Comparison of ENCODE assay signal across 10 cellular contexts in the genomic region with DNA sequence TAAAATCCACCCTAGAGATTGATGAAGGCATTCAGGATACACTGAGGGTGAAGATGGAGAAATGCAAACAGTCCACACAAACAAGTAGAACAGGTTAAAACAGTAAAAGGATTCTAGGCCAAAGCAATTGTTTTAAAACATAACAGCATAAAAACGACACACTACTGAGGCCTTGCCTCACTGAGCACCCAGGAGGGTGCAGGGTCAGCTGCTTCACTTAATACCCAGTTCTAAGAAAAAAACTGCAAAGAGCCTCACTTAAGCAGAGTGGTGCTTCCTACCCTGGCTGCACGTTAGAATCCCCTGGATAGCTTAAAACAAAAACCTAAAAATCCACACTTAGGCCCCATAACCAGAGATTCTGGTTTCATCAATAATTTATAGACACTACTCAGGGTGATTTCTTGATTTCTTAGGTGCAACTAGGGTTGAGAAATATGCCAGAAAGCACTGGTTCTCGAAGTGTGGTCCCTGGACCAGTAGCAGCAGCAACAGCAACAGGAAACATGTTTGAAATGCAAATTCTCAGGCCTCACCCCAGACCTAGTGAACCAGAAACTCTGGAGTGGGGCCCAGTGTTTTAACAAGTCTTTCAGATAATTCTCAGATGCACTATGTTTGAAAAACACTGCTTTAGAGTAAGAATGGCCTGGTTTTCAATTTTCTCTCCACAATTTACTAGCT.
A peak's percentile ranks its signal among the peaks of the same experiment; 100 is the strongest.
DNase-seq lines count a peak whose midpoint lies in the region; ATAC-seq and TF ChIP-seq lines count a peak whose summit lies in the region.
"Had no signal": no experiment of that assay in that cellular context is flagged by ENCODE, and none has a peak within 500 bp of the region (broad histone marks: within the 10 kb centered on the region; RNA-seq: fewer than 3 reads in every experiment).

No MANE protein-coding gene starts in this region.

- H3K27me3 ChIP-seq in BLaER1: no peaks in the 10 kb centered on the region
- H3K27me3 ChIP-seq in CD8-positive, alpha-beta T cell (ENCODE audit: insufficient read depth, low read length): no peaks in the 10 kb centered on the region
- H3K27me3 ChIP-seq: esophagus squamous epithelium, neutrophil had no signal

- peaks cover 26% of the 10 kb centered on the region for H3K4me1 Mint-ChIP-seq in T-helper 17 cell
- peaks cover 49% of the 10 kb centered on the region for H3K4me1 Mint-ChIP-seq in CD8-positive, alpha-beta T cell (ENCODE audit: low read depth)

- H3K4me1 ChIP-seq in BLaER1: peaks cover 27% of the 10 kb centered on the region
- H3K4me1 ChIP-seq in CD8-positive, alpha-beta T cell (ENCODE audit: insufficient read depth, low read length): peaks cover 18% of the 10 kb centered on the region

- POLR2A ChIA-PET in CD8-positive, alpha-beta T cell (lab: Charles Lee): interaction anchor here (0.6 kb wide), 1 partner anchor 21 kb away, joined by 3 read pairs; no protein-coding TSS in a partner anchor

- H3K4me2 ChIP-seq in BLaER1: peak overlapping the region; percentile 55

- H3K36me3 Mint-ChIP-seq in T-helper 17 cell (ENCODE audit: low read depth): peaks cover 2% of the 10 kb centered on the region
- no peaks in the 10 kb centered on the region for H3K36me3 Mint-ChIP-seq in CD8-positive, alpha-beta T cell

- intact Hi-C loops in CD8-positive, alpha-beta T cell (cut with DNase I, micrococcal nuclease): no loop called here

- TF ChIP-seq CTCF in CD8-positive, alpha-beta T cell (IDR thresholded peaks at IDR 0.05): no peak
- TF ChIP-seq CTCF in coronary artery (IDR thresholded peaks at IDR 0.05): no peak

- H3K9me3 ChIP-seq in BLaER1: no peaks in the 10 kb centered on the region
- H3K9me3 ChIP-seq in T-helper 17 cell (ENCODE audit: control insufficient read depth, low read length, poor library complexity, severe bottlenecking): no peaks in the 10 kb centered on the region
- H3K9me3 ChIP-seq in CD8-positive, alpha-beta T cell (ENCODE audit: low read length): no peaks in the 10 kb centered on the region
- H3K9me3 ChIP-seq: esophagus squamous epithelium, neutrophil had no signal

- H3K9ac ChIP-seq in BLaER1: peak overlapping the region; percentile 1; the same call in 1 of the 2 replicates

- peak overlapping the region; percentile 29; the same call in 1 of the 2 replicates for H3K27ac ChIP-seq in BLaER1
- no peak overlapping the region for H3K27ac ChIP-seq in CD8-positive, alpha-beta T cell (ENCODE audit: low read depth, low read length)
- H3K27ac ChIP-seq in coronary artery: no peak overlapping the region
- H3K27ac ChIP-seq: esophagus squamous epithelium, neutrophil had no signal

- peak overlapping the region; percentile 76 for H3K27ac Mint-ChIP-seq in T-helper 17 cell
- no peak overlapping the region for H3K27ac Mint-ChIP-seq in CD8-positive, alpha-beta T cell

- CTCF ChIA-PET in CD8-positive, alpha-beta T cell (lab: Charles Lee): interaction anchor here (0.6 to 1.2 kb wide), 2 partner anchors 60 to 155 kb away, joined by 3 read pairs; no protein-coding TSS in a partner anchor

- no peak for DNase-seq in T-helper 17 cell
- DNase-seq in stimulated activated naive CD4-positive, alpha-beta T cell treated with Interleukin-2 at 50 U/mL for 16 hours (lab: John Stamatoyannopoulos, UW): no peak
- no peak for DNase-seq in stimulated activated CD4-positive, alpha-beta T cell treated with anti-CD3 and anti-CD28 coated beads, Interleukin-1b, Interleukin-23, amount 100 ng/mL, for 48 hours
- DNase-seq in CD8-positive, alpha-beta T cell: no peak
- no peak for DNase-seq in coronary artery (ENCODE audit: low spot score)
- DNase-seq: esophagus squamous epithelium had no signal

- H3K36me3 ChIP-seq in BLaER1: no peaks in the 10 kb centered on the region
- H3K36me3 ChIP-seq in CD8-positive, alpha-beta T cell (ENCODE audit: insufficient read depth, low read length): no peaks in the 10 kb centered on the region
- H3K36me3 ChIP-seq: esophagus squamous epithelium, neutrophil had no signal

- ATAC-seq in HG02981 (IDR thresholded peaks at IDR 0.05; ENCODE audit: unreplicated experiment) (peak; percentile 93), T-helper 17 cell (no peak)
- no peak for ATAC-seq in CD8-positive, alpha-beta T cell

- H4K20me1 ChIP-seq in BLaER1: no peaks in the 10 kb centered on the region

- H3K9me3 Mint-ChIP-seq in CD8-positive, alpha-beta T cell: no peaks in the 10 kb centered on the region

- peak overlapping the region; percentile 7 for H3K4me3 Mint-ChIP-seq in T-helper 17 cell
- H3K4me3 Mint-ChIP-seq in CD8-positive, alpha-beta T cell: no peak overlapping the region

- H3K27me3 Mint-ChIP-seq in T-helper 17 cell: no peaks in the 10 kb centered on the region
- H3K27me3 Mint-ChIP-seq in CD8-positive, alpha-beta T cell (ENCODE audit: low read depth): no peaks in the 10 kb centered on the region

- TF ChIP-seq POLR2A in GM19099 (IDR thresholded peaks at IDR 0.05; ENCODE audit: extremely low read depth, insufficient read length, low read depth): peak; percentile 28

- H3K4me3 ChIP-seq in BLaER1 (no peak overlapping the region), coronary artery (no peak overlapping the region)
- H3K4me3 ChIP-seq in CD8-positive, alpha-beta T cell (ENCODE audit: low read depth, low read length): no peak overlapping the region
- H3K4me3 ChIP-seq: esophagus squamous epithelium had no signal
